In genomic region chr17:7337600-7337999, GRCh38 we compare ENCODE assay signal across 18 cellular contexts. TPM values are rescaled to one million over a fixed set of nuclear protein-coding genes. Genes with fewer than 3 reads are reported as not detected.
DNase-seq lines count a peak whose midpoint lies in the region; ATAC-seq and TF ChIP-seq lines count a peak whose summit lies in the region.
"Not testable (repeated sequence)": the region's sequence is repeated elsewhere in the genome, so short reads cannot be mapped to it uniquely, and the experiment has no call there.
"Had no signal": no experiment of that assay in that cellular context is flagged by ENCODE, and none has a peak within 500 bp of the region (broad histone marks: within the 10 kb centered on the region; RNA-seq: fewer than 3 reads in every experiment).

No MANE protein-coding gene starts in this region.

- peaks cover 46% of the 10 kb centered on the region for H3K4me1 Mint-ChIP-seq in CD4-positive, alpha-beta T cell (ENCODE audit: low read depth)
- H3K4me1 Mint-ChIP-seq in activated CD8-positive, alpha-beta T cell treated with anti-CD3 and anti-CD28 coated beads for 36 hours (ENCODE audit: low read depth): peaks cover 40% of the 10 kb centered on the region
- peaks cover 42% of the 10 kb centered on the region for H3K4me1 Mint-ChIP-seq in activated naive CD8-positive, alpha-beta T cell treated with anti-CD3 and anti-CD28 coated beads for 36 hours

- not testable (repeated sequence) for H3K27me3 Mint-ChIP-seq in CD4-positive, alpha-beta T cell; activated CD8-positive, alpha-beta T cell treated with anti-CD3 and anti-CD28 coated beads for 36 hours; activated naive CD8-positive, alpha-beta T cell treated with anti-CD3 and anti-CD28 coated beads for 36 hours

- H3K27ac ChIP-seq in CD4-positive, alpha-beta T cell (ENCODE audit: low read depth, low read length); iPS-20b (ENCODE audit: low read length); rectal smooth muscle tissue (ENCODE audit: low read depth, low read length); upper lobe of right lung: not testable (repeated sequence)
- peak overlapping the region; percentile 92 for H3K27ac ChIP-seq in HL-60 (replicated peaks)
- H3K27ac ChIP-seq in Peyer's patch: peak overlapping the region; percentile 19 to 94 (median 58)

- CTCF ChIA-PET in CD4-positive, alpha-beta T cell (lab: Charles Lee): interaction anchor here (1.8 to 2.5 kb wide), 5 partner anchors 13 to 223 kb away, joined by 7 to 12 read pairs (median 10); partner anchors contain the start of genes SENP3 and TMEM95
- CTCF ChIA-PET in activated CD8-positive, alpha-beta T cell treated with anti-CD3 and anti-CD28 coated beads for 36 hours (lab: Charles Lee): interaction anchor here (1.0 to 6.3 kb wide), 10 partner anchors 9 to 350 kb away, joined by 3 to 60 read pairs (median 6); partner anchors contain the start of genes GPS2, SLC2A4 and TP53

- not testable (repeated sequence) for ATAC-seq in CD4-positive, alpha-beta T cell (ENCODE audit: poor library complexity); activated CD8-positive, alpha-beta T cell treated with anti-CD3 and anti-CD28 coated beads for 36 hours; upper lobe of right lung

- H3K9me3 ChIP-seq in CD4-positive, alpha-beta T cell (ENCODE audit: control insufficient read depth, low read length); Peyer's patch; iPS-20b (ENCODE audit: insufficient read depth, low read depth, low read length); upper lobe of right lung: not testable (repeated sequence)

- H3K36me3 Mint-ChIP-seq in CD4-positive, alpha-beta T cell (ENCODE audit: low read depth): peaks cover 56% of the 10 kb centered on the region
- H3K36me3 Mint-ChIP-seq in activated CD8-positive, alpha-beta T cell treated with anti-CD3 and anti-CD28 coated beads for 36 hours (ENCODE audit: low read depth): peaks cover 31% of the 10 kb centered on the region
- peaks cover 27% of the 10 kb centered on the region for H3K36me3 Mint-ChIP-seq in activated naive CD8-positive, alpha-beta T cell treated with anti-CD3 and anti-CD28 coated beads for 36 hours

- DNase-seq in CD4-positive, alpha-beta T cell; HL-60 (ENCODE audit: low read depth in 1 of 2, low spot score in 1 of 2); Peyer's patch; activated CD8-positive, alpha-beta T cell treated with anti-CD3 and anti-CD28 coated beads for 36 hours; activated naive CD8-positive, alpha-beta T cell treated with anti-CD3 and anti-CD28 coated beads for 36 hours; upper lobe of right lung: not testable (repeated sequence)

- H3K27me3 ChIP-seq in CD4-positive, alpha-beta T cell (ENCODE audit: control insufficient read depth, insufficient read depth, low read length); HL-60 (ENCODE audit: insufficient read depth, poor library complexity, severe bottlenecking); Peyer's patch; iPS-20b (ENCODE audit: insufficient read depth, low read length); rectal smooth muscle tissue (ENCODE audit: control insufficient read depth, insufficient read depth, low read length); upper lobe of right lung: not testable (repeated sequence)

- not testable (repeated sequence) for H3K9me3 Mint-ChIP-seq in CD4-positive, alpha-beta T cell; activated CD8-positive, alpha-beta T cell treated with anti-CD3 and anti-CD28 coated beads for 36 hours; activated naive CD8-positive, alpha-beta T cell treated with anti-CD3 and anti-CD28 coated beads for 36 hours

- intact Hi-C loops in CD4-positive, alpha-beta T cell (cut with DNase I, micrococcal nuclease): loop anchor here in 1 of 2 experiments (2.0 kb wide), 1 partner anchor 13 kb away; no protein-coding TSS in a partner anchor
- intact Hi-C loops in activated CD8-positive, alpha-beta T cell treated with anti-CD3 and anti-CD28 coated beads for 36 hours (cut with micrococcal nuclease); upper lobe of right lung (cut with DNase I): not testable (repeated sequence)

- peaks cover 0 to 16% (median 5%) of the 10 kb centered on the region in 4 donors for H3K4me1 ChIP-seq in Peyer's patch
- not testable (repeated sequence) for H3K4me1 ChIP-seq in iPS-20b (ENCODE audit: insufficient read depth, low read length); rectal smooth muscle tissue (ENCODE audit: control insufficient read depth, insufficient read depth, low read length); upper lobe of right lung

- peak overlapping the region; percentile 89 for H3K4me3 Mint-ChIP-seq in CD4-positive, alpha-beta T cell
- H3K4me3 Mint-ChIP-seq in activated CD8-positive, alpha-beta T cell treated with anti-CD3 and anti-CD28 coated beads for 36 hours: peak overlapping the region; percentile 89
- H3K4me3 Mint-ChIP-seq in activated naive CD8-positive, alpha-beta T cell treated with anti-CD3 and anti-CD28 coated beads for 36 hours: peak overlapping the region; percentile 90

- not testable (repeated sequence) for TF ChIP-seq POLR2A in Peyer's patch (IDR thresholded peaks at IDR 0.05)

- not testable (repeated sequence) for H3K9ac ChIP-seq in iPS-20b (ENCODE audit: low read depth, low read length); rectal smooth muscle tissue (ENCODE audit: low read length)

- peak overlapping the region; percentile 64 for H3K4me3 ChIP-seq in HL-60 (replicated peaks; ENCODE audit: insufficient read depth, low read length)
- H3K4me3 ChIP-seq in Peyer's patch: peak overlapping the region in 3 of 4 donors; percentile 50 to 70 (median 52)
- peak overlapping the region; percentile 55; the same call in 1 of the 2 replicates for H3K4me3 ChIP-seq in iPS-20b (ENCODE audit: low read length)
- peak overlapping the region; percentile 39 for H3K4me3 ChIP-seq in rectal smooth muscle tissue (ENCODE audit: low read length)
- H3K4me3 ChIP-seq in upper lobe of right lung: peak overlapping the region; percentile 43

- H3K36me3 ChIP-seq in Peyer's patch; iPS-20b (ENCODE audit: insufficient read depth, low read depth, low read length); rectal smooth muscle tissue (ENCODE audit: control insufficient read depth, insufficient read depth, low read length); upper lobe of right lung: not testable (repeated sequence)

- H3K27ac Mint-ChIP-seq in CD4-positive, alpha-beta T cell: peak overlapping the region; percentile 91
- peak overlapping the region; percentile 93 for H3K27ac Mint-ChIP-seq in activated CD8-positive, alpha-beta T cell treated with anti-CD3 and anti-CD28 coated beads for 36 hours
- peak overlapping the region; percentile 98 for H3K27ac Mint-ChIP-seq in activated naive CD8-positive, alpha-beta T cell treated with anti-CD3 and anti-CD28 coated beads for 36 hours

- not testable (repeated sequence) for TF ChIP-seq CTCF in CD4-positive, alpha-beta T cell (IDR thresholded peaks at IDR 0.05); HL-60 (IDR thresholded peaks at IDR 0.05; ENCODE audit: insufficient read depth, low read length); Peyer's patch (IDR thresholded peaks at IDR 0.05); activated CD8-positive, alpha-beta T cell treated with anti-CD3 and anti-CD28 coated beads for 36 hours (IDR thresholded peaks at IDR 0.05); upper lobe of right lung (IDR thresholded peaks at IDR 0.05)

- POLR2A ChIA-PET in CD4-positive, alpha-beta T cell (lab: Charles Lee): interaction anchor here (0.6 to 6.2 kb wide), 22 partner anchors 7 to 885 kb away, joined by 3 to 96 read pairs (median 8); partner anchors contain the start of genes GABARAP, GPS2, KCTD11 and NEURL4
- POLR2A ChIA-PET in activated CD8-positive, alpha-beta T cell treated with anti-CD3 and anti-CD28 coated beads for 36 hours (lab: Charles Lee): interaction anchor here (0.6 to 7.8 kb wide), 8 partner anchors 11 to 119 kb away, joined by 3 to 87 read pairs (median 3); partner anchors contain the start of genes DVL2, GPS2 and KCTD11

RNA-seq across cellular contexts. Expression of gene ACAP1, which starts 1.3 kb away (rescaled TPM):
- 100 to 1,000 TPM; 565 to 575 TPM for total RNA-seq in CD4-positive, alpha-beta T cell
- total RNA-seq in Peyer's patch (100 to 1,000 TPM in 1 of 4 donors, 10 to 100 TPM in 3; 15.6 to 696 (median 24.0) TPM), upper lobe of right lung (23.2 TPM)
- total RNA-seq in activated CD8-positive, alpha-beta T cell treated with anti-CD3 and anti-CD28 coated beads for 36 hours: 100 to 1,000 TPM; 309 to 342 TPM
- total RNA-seq in activated naive CD8-positive, alpha-beta T cell treated with anti-CD3 and anti-CD28 coated beads for 36 hours: 100 to 1,000 TPM; 235 to 238 TPM
- total RNA-seq: hepatocyte, LHCN-M2 had no signal

RNA-seq across cellular contexts. Expression of gene NEURL4, which starts 8.5 kb away (rescaled TPM):
- 10 to 100 TPM; 29.0 to 30.8 TPM for total RNA-seq in CD4-positive, alpha-beta T cell
- total RNA-seq in Peyer's patch: 10 to 100 TPM; 23.3 to 69.0 (median 53.9) TPM
- total RNA-seq in activated CD8-positive, alpha-beta T cell treated with anti-CD3 and anti-CD28 coated beads for 36 hours: 10 to 100 TPM; 36.2 to 40.4 TPM
- total RNA-seq in activated naive CD8-positive, alpha-beta T cell treated with anti-CD3 and anti-CD28 coated beads for 36 hours: 10 to 100 TPM; 44.1 to 46.0 TPM
- total RNA-seq in upper lobe of right lung: 37.6 TPM

RNA-seq across cellular contexts. Expression of gene KCTD11, which starts 14.4 kb away (rescaled TPM):
- 1 to 10 TPM; 1.3 to 1.6 TPM for total RNA-seq in CD4-positive, alpha-beta T cell
- 1 to 10 TPM; 2.5 to 8.9 (median 7.1) TPM for total RNA-seq in Peyer's patch
- 10 to 100 TPM; 11.0 to 11.2 TPM for total RNA-seq in activated CD8-positive, alpha-beta T cell treated with anti-CD3 and anti-CD28 coated beads for 36 hours
- 1 to 10 TPM; 4.0 to 4.5 TPM for total RNA-seq in activated naive CD8-positive, alpha-beta T cell treated with anti-CD3 and anti-CD28 coated beads for 36 hours
- 8.9 TPM for total RNA-seq in upper lobe of right lung

RNA-seq across cellular contexts. Expression of gene TMEM95, which starts 17.4 kb away (rescaled TPM):
- total RNA-seq in CD4-positive, alpha-beta T cell: not detected
- not detected for total RNA-seq in Peyer's patch
- total RNA-seq in activated CD8-positive, alpha-beta T cell treated with anti-CD3 and anti-CD28 coated beads for 36 hours: not detected
- total RNA-seq in activated naive CD8-positive, alpha-beta T cell treated with anti-CD3 and anti-CD28 coated beads for 36 hours: not detected
- not detected for total RNA-seq in upper lobe of right lung
- total RNA-seq: A673, breast epithelium, endodermal cell, esophagus squamous epithelium, frontal cortex, hepatocyte, left lobe of liver, LHCN-M2, right cardiac atrium, SJCRH30 had no signal

RNA-seq across cellular contexts. Expression of gene GPS2, which starts 22.4 kb away (rescaled TPM):
- total RNA-seq in CD4-positive, alpha-beta T cell: 100 to 1,000 TPM; 122 to 140 TPM
- 100 to 1,000 TPM in 1 of 4 donors, 10 to 100 TPM in 3; 93.2 to 148 (median 94.2) TPM for total RNA-seq in Peyer's patch
- 10 to 100 TPM; 31.8 to 36.8 TPM for total RNA-seq in activated CD8-positive, alpha-beta T cell treated with anti-CD3 and anti-CD28 coated beads for 36 hours
- total RNA-seq in activated naive CD8-positive, alpha-beta T cell treated with anti-CD3 and anti-CD28 coated beads for 36 hours: 10 to 100 TPM; 58.4 to 62.6 TPM
- 62.9 TPM for total RNA-seq in upper lobe of right lung
